2 cellular contexts compared by ENCODE assay signal in the genomic region with DNA sequence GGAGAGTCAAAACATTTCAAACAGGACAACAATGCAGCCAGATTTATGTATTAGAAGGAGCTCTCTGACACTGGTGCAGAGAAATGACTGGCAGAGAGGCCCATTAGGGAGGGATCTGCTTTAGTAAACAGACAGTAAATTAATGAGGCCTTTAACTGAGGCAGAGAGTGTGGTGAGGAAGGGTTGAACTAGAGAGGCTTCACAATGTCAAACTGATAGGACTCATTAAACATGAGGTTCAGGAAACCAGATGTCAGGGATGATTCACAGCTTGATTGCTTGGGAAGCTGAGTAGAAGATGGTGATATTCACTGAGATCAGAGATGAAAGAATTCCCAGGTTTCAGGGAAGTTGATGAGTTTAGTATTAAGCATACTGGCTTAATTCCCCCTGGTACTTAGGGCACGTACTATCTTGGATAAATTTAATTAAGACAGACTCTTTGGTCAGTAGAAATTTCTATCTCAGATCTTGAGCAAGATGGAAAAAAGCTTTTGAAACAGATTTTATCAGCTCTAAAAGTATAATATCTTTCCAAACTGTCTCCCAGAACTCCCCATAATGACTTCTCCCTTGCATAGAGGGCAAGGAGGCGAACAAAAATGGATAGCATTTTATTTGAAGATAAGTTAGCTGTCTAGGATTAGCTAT.
TF ChIP-seq lines count a peak whose summit lies in the region.

No MANE protein-coding gene starts in this region.

TF ChIP-seq in IMR-90, 13 proteins besides CTCF, POLR2A, EP300 and RAD21:
- no peak for TF ChIP-seq MAZ (IDR thresholded peaks at IDR 0.05; ENCODE audit: borderline replicate concordance, low read depth, low read length)
- TF ChIP-seq, protein P1, sequence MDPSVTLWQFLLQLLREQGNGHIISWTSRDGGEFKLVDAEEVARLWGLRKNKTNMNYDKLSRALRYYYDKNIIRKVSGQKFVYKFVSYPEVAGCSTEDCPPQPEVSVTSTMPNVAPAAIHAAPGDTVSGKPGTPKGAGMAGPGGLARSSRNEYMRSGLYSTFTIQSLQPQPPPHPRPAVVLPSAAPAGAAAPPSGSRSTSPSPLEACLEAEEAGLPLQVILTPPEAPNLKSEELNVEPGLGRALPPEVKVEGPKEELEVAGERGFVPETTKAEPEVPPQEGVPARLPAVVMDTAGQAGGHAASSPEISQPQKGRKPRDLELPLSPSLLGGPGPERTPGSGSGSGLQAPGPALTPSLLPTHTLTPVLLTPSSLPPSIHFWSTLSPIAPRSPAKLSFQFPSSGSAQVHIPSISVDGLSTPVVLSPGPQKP (IDR thresholded peaks at IDR 0.05; ENCODE audit: borderline replicate concordance, low read depth, low read length) = no peak
- no peak for TF ChIP-seq BHLHE40 (IDR thresholded peaks at IDR 0.05; ENCODE audit: low read depth, low read length)
- TF ChIP-seq RFX5 (IDR thresholded peaks at IDR 0.05; ENCODE audit: low read depth, low read length) = no peak
- TF ChIP-seq RCOR1 (IDR thresholded peaks at IDR 0.05; ENCODE audit: insufficient replicate concordance, low read length) = no peak
- no peak for TF ChIP-seq NFE2L2 (IDR thresholded peaks at IDR 0.05; ENCODE audit: low read depth, low read length)
- no peak for TF ChIP-seq MAFK (IDR thresholded peaks at IDR 0.05; ENCODE audit: low read depth, low read length)
- TF ChIP-seq CHD1 (IDR thresholded peaks at IDR 0.05; ENCODE audit: low read depth, low read length) = no peak
- TF ChIP-seq, protein P2, sequence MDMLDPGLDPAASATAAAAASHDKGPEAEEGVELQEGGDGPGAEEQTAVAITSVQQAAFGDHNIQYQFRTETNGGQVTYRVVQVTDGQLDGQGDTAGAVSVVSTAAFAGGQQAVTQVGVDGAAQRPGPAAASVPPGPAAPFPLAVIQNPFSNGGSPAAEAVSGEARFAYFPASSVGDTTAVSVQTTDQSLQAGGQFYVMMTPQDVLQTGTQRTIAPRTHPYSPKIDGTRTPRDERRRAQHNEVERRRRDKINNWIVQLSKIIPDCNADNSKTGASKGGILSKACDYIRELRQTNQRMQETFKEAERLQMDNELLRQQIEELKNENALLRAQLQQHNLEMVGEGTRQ (IDR thresholded peaks at IDR 0.05; ENCODE audit: low read depth, low read length) = no peak
- TF ChIP-seq FOS (IDR thresholded peaks at IDR 0.05; ENCODE audit: low read depth, low read length) = no peak
- no peak for TF ChIP-seq CEBPB (IDR thresholded peaks at IDR 0.05; ENCODE audit: low read depth, low read length)
- TF ChIP-seq MXI1 (IDR thresholded peaks at IDR 0.05; ENCODE audit: borderline replicate concordance, low read depth, low read length) = no peak
- TF ChIP-seq SMC3 (IDR thresholded peaks at IDR 0.05; ENCODE audit: low read depth, low read length) = no peak

TF ChIP-seq in endothelial cell of umbilical vein, 7 proteins besides CTCF, POLR2A, EP300 and RAD21:
- TF ChIP-seq FOS (IDR thresholded peaks at IDR 0.05; ENCODE audit: borderline replicate concordance, insufficient read depth, low read length) = peak; percentile 48
- TF ChIP-seq JUN (IDR thresholded peaks at IDR 0.05; ENCODE audit: borderline replicate concordance, insufficient read depth, insufficient read length, low read depth) = no peak
- TF ChIP-seq EZH2 (IDR thresholded peaks at IDR 0.05; ENCODE audit: borderline replicate concordance, low read depth, low read length, severe bottlenecking) = no peak
